20 cellular contexts compared by ENCODE assay signal in genomic region chr14:100540926-100541620, GRCh38. TPM values are rescaled to one million over a fixed set of nuclear protein-coding genes. Genes with fewer than 3 reads are reported as not detected.
A peak's percentile ranks its signal among the peaks of the same experiment; 100 is the strongest.
DNase-seq lines count a peak whose midpoint lies in the region; ATAC-seq, FAIRE-seq and TF ChIP-seq lines count a peak whose summit lies in the region.
"Had no signal": no experiment of that assay in that cellular context is flagged by ENCODE, and none has a peak within 500 bp of the region (broad histone marks: within the 10 kb centered on the region; RNA-seq: fewer than 3 reads in every experiment).

No MANE protein-coding gene starts in this region.

- no peak overlapping the region for H3K4me3 Mint-ChIP-seq in activated naive CD8-positive, alpha-beta T cell treated with anti-CD3 and anti-CD28 coated beads for 36 hours
- H3K4me3 Mint-ChIP-seq: CD4-positive, alpha-beta T cell had no signal

- H3K4me1 ChIP-seq in RWPE2 (ENCODE audit: insufficient read depth, poor library complexity, severe bottlenecking), result no peaks in the 10 kb centered on the region
- peaks cover 0 to 3% of the 10 kb centered on the region in 2 donors for H3K4me1 ChIP-seq in kidney (ENCODE audit: control insufficient read depth in 1 of 2, insufficient read depth in 1 of 2, low read depth in 1 of 2, low read length in 2 of 2)
- peaks cover 4 to 7% of the 10 kb centered on the region in 2 donors for H3K4me1 ChIP-seq in neuronal stem cell (ENCODE audit: control insufficient read depth in 2 of 2, insufficient read depth in 1 of 2, low read depth in 1 of 2, low read length in 2 of 2)
- H3K4me1 ChIP-seq in adrenal gland (replicated peaks in 1 of 2), result peaks cover 0 to 5% of the 10 kb centered on the region in 2 donors
- H3K4me1 ChIP-seq: SJSA1 had no signal

- H3K36me3 ChIP-seq in RWPE2 (ENCODE audit: low read depth) (no peaks in the 10 kb centered on the region), kidney (ENCODE audit: control insufficient read depth in 1 of 2, insufficient read depth in 2 of 2, low read length in 2 of 2) (no peaks in the 10 kb centered on the region), neuronal stem cell (replicated peaks in 1 of 2; ENCODE audit: control insufficient read depth in 2 of 2, insufficient read depth in 2 of 2, low read length in 2 of 2) (peaks cover 0 to 6% of the 10 kb centered on the region in 2 donors), adrenal gland (replicated peaks in 1 of 2) (no peaks in the 10 kb centered on the region)
- H3K36me3 ChIP-seq: SJSA1 had no signal

- H2BK120ac ChIP-seq in neuronal stem cell (ENCODE audit: low read depth, low read length), result peak overlapping the region; percentile 61

- TF ChIP-seq POLR2A in adrenal gland (IDR thresholded peaks at IDR 0.05), result no peak

- peak overlapping the region; percentile 53 for H2AFZ ChIP-seq in neuronal stem cell (ENCODE audit: low read length)
- H2AFZ ChIP-seq: GM23248 had no signal

- H2BK5ac ChIP-seq in neuronal stem cell (ENCODE audit: low read length), result peak overlapping the region; percentile 12

- peak overlapping the region; percentile 70 for H3K18ac ChIP-seq in neuronal stem cell (ENCODE audit: low read length)

- no peak overlapping the region for H3K4ac ChIP-seq in neuronal stem cell (ENCODE audit: low read length)

- H3K4me2 ChIP-seq in neuronal stem cell (ENCODE audit: insufficient read depth, low read length, poor library complexity, severe bottlenecking), result no peak overlapping the region
- H3K4me2 ChIP-seq: KMS-11 had no signal

- peaks cover 3% of the 10 kb centered on the region for H3K4me1 Mint-ChIP-seq in activated naive CD8-positive, alpha-beta T cell treated with anti-CD3 and anti-CD28 coated beads for 36 hours

- H3K23ac ChIP-seq in neuronal stem cell (ENCODE audit: low read depth, low read length, poor library complexity), result peak overlapping the region; percentile 73

- H2AK5ac ChIP-seq in neuronal stem cell (ENCODE audit: low read depth, low read length), result peak overlapping the region; percentile 86

- no peak for ATAC-seq in RWPE2 (ENCODE audit: low read depth)

- intact Hi-C loops in kidney (cut with DNase I) (no loop called here), adrenal gland (cut with DNase I) (loop anchor here in 1 of 2 donors (10.0 kb wide), 1 partner anchor 126 kb away; no protein-coding TSS in a partner anchor)

- no peaks in the 10 kb centered on the region for H3K9me3 Mint-ChIP-seq in activated naive CD8-positive, alpha-beta T cell treated with anti-CD3 and anti-CD28 coated beads for 36 hours
- H3K9me3 Mint-ChIP-seq: CD4-positive, alpha-beta T cell had no signal

- no peak overlapping the region for H4K91ac ChIP-seq in neuronal stem cell (ENCODE audit: low read depth, low read length, poor library complexity)

- H3K9me3 ChIP-seq in RWPE2 (ENCODE audit: severe bottlenecking), result no peaks in the 10 kb centered on the region
- no peaks in the 10 kb centered on the region for H3K9me3 ChIP-seq in kidney (ENCODE audit: control insufficient read depth in 1 of 2, low read length in 2 of 2)
- H3K9me3 ChIP-seq in neuronal stem cell (replicated peaks in 1 of 2; ENCODE audit: control insufficient read depth in 2 of 2, insufficient read depth in 1 of 2, low read depth in 1 of 2, low read length in 2 of 2), result no peaks in the 10 kb centered on the region
- no peaks in the 10 kb centered on the region for H3K9me3 ChIP-seq in adrenal gland (replicated peaks in 1 of 3)
- H3K9me3 ChIP-seq: SJSA1 had no signal

- no peak overlapping the region for H3K27ac ChIP-seq in RWPE2 (ENCODE audit: poor library complexity, severe bottlenecking)
- no peak overlapping the region for H3K27ac ChIP-seq in kidney (ENCODE audit: low read depth in 2 of 2, low read length in 2 of 2)
- no peak overlapping the region for H3K27ac ChIP-seq in neuronal stem cell (replicated peaks; ENCODE audit: low read length)
- no peak overlapping the region for H3K27ac ChIP-seq in adrenal gland
- H3K27ac ChIP-seq: GM23248, KMS-11, SJSA1 had no signal

- H3K36me3 Mint-ChIP-seq in activated naive CD8-positive, alpha-beta T cell treated with anti-CD3 and anti-CD28 coated beads for 36 hours, result no peaks in the 10 kb centered on the region

- no peak for FAIRE-seq in kidney (lab: Jason Lieb, UNC)
- FAIRE-seq: GM12891, GM19239, RCC 7860 had no signal

- H3K4me3 ChIP-seq in RWPE2 (ENCODE audit: severe bottlenecking), result no peak overlapping the region
- no peak overlapping the region for H3K4me3 ChIP-seq in kidney (ENCODE audit: low read length in 2 of 2)
- H3K4me3 ChIP-seq in neuronal stem cell (ENCODE audit: low read length in 2 of 2), result no peak overlapping the region
- H3K4me3 ChIP-seq in adrenal gland, result no peak overlapping the region
- H3K4me3 ChIP-seq: GM23248, SJSA1 had no signal

- no peak for TF ChIP-seq CTCF in RWPE2 (IDR thresholded peaks at IDR 0.05; ENCODE audit: poor library complexity, severe bottlenecking)
- TF ChIP-seq CTCF in kidney (IDR thresholded peaks at IDR 0.05; ENCODE audit: borderline replicate concordance, extremely low read depth, insufficient read depth), result no peak
- TF ChIP-seq CTCF in adrenal gland (IDR thresholded peaks at IDR 0.05), result no peak

- peaks cover 2% of the 10 kb centered on the region for H3K79me1 ChIP-seq in neuronal stem cell (ENCODE audit: low read depth, low read length)

- H3K27me3 Mint-ChIP-seq in activated naive CD8-positive, alpha-beta T cell treated with anti-CD3 and anti-CD28 coated beads for 36 hours, result no peaks in the 10 kb centered on the region
- H3K27me3 Mint-ChIP-seq: CD4-positive, alpha-beta T cell had no signal

- no peak overlapping the region for H2BK12ac ChIP-seq in neuronal stem cell (ENCODE audit: low read length)

- H4K8ac ChIP-seq in neuronal stem cell (ENCODE audit: low read depth, low read length), result peak overlapping the region; percentile 23

- H3K14ac ChIP-seq in neuronal stem cell (ENCODE audit: low read length), result peak overlapping the region; percentile 89

- peak; percentile 18 for DNase-seq in 8988T
- DNase-seq in RWPE2 (ENCODE audit: low spot score), result peak; percentile 63
- DNase-seq in kidney, result peak; percentile 51
- DNase-seq in neuronal stem cell (ENCODE audit: low spot score), result no peak
- DNase-seq in HCEC 1CT, result no peak
- DNase-seq in MV-4-11 (lab: John Stamatoyannopoulos, UW), result no peak
- DNase-seq in activated naive CD8-positive, alpha-beta T cell treated with anti-CD3 and anti-CD28 coated beads for 36 hours, result no peak
- DNase-seq in adrenal gland, result no peak
- DNase-seq: AML-193; CD4-positive, alpha-beta T cell; DMS79; GM23248; NCI-H1092 treated with DMSO at 0.1 percent for 48 hours; NCI-H1694 treated with DMSO at 0.1 percent for 48 hours; NCI-H446 had no signal

- no CpG with 5 or more reads among the region's 18 CpGs for WGBS in neuronal stem cell (ENCODE audit: extremely low coverage in 2 of 2, insufficient read length in 2 of 2, insufficient replicate concordance in 1 of 2), 2 donors
- 87 to 100% (median 91%) methylated on average over 3 to 18 of the region's 18 CpGs for WGBS in adrenal gland, 4 donors

- no peaks in the 10 kb centered on the region for H3K27me3 ChIP-seq in RWPE2 (ENCODE audit: insufficient read depth, poor library complexity, severe bottlenecking)
- H3K27me3 ChIP-seq in neuronal stem cell (ENCODE audit: control insufficient read depth in 3 of 3, insufficient read depth in 3 of 3, low read depth in 1 of 3, low read length in 3 of 3), result no peaks in the 10 kb centered on the region
- H3K27me3 ChIP-seq in adrenal gland, result no peaks in the 10 kb centered on the region
- H3K27me3 ChIP-seq: SJSA1 had no signal

- H3K9ac ChIP-seq in kidney (ENCODE audit: low read length in 2 of 2) (no peak overlapping the region), neuronal stem cell (ENCODE audit: low read depth, low read length, poor library complexity) (no peak overlapping the region)
- H3K9ac ChIP-seq: GM23248, KMS-11 had no signal

- H2BK15ac ChIP-seq in neuronal stem cell (ENCODE audit: low read length), result peak overlapping the region; percentile 95

- no peak overlapping the region for H3K27ac Mint-ChIP-seq in activated naive CD8-positive, alpha-beta T cell treated with anti-CD3 and anti-CD28 coated beads for 36 hours
- H3K27ac Mint-ChIP-seq: CD4-positive, alpha-beta T cell had no signal

RNA-seq across cellular contexts. Expression of gene BEGAIN, which starts 46.1 kb away (rescaled TPM):
- total RNA-seq in kidney, result 1.4 TPM
- polyA plus RNA-seq in kidney (ENCODE audit: insufficient read depth, low read depth, low replicate concordance), result 0.52 TPM
- 20.9 TPM for polyA plus RNA-seq in neuronal stem cell (2013, experiment 1 of 2)
- 20.1 TPM for polyA plus RNA-seq in neuronal stem cell (2013, experiment 2 of 2)
- total RNA-seq in activated naive CD8-positive, alpha-beta T cell treated with anti-CD3 and anti-CD28 coated beads for 36 hours, result 1 to 10 TPM; 5.9 to 6.6 TPM
- total RNA-seq in adrenal gland, result 1 to 10 TPM in 7 of 8 donors, under 1 TPM in 1; 0.60 to 9.4 (median 2.7) TPM
- polyA plus RNA-seq in adrenal gland, result 10 to 100 TPM in 2 of 3 donors, 1 to 10 TPM in 1; 2.5 to 59.0 (median 13.7) TPM
- total RNA-seq: SJSA1 had no signal

Comparison
In these comparisons a context has a peak if more than half of its experiments do, and no peak if none do; other contexts are left out.
1. DNase-seq: peak in 8988T (single experiment), RWPE2 (single experiment) and kidney (single experiment); none in neuronal stem cell (single experiment), HCEC 1CT (single experiment), MV-4-11 (single experiment), activated naive CD8-positive, alpha-beta T cell treated with anti-CD3 and anti-CD28 coated beads for 36 hours (single experiment) and adrenal gland (0 of 7).